Comparison of ENCODE assay signal across 33 cellular contexts in the genomic region with DNA sequence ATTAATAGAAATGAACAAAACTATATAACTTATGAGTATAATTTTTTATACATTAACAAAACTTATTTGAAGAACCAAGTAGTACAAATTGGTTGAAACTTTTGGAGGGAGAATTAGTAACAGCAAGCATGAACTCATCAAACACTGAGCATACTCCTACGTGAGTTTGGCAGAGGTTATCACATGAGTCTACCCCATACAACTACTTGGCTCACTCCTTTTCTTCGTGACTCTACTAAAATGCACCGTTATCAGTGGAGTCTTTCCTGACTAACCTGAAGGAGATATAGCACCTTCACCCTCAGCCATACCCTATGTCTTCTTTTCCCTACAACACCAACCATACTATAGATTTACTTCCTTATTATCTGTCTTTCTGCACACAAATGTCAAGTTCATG.
"Had no signal": no experiment of that assay in that cellular context is flagged by ENCODE, and none has a peak within 500 bp of the region (broad histone marks: within the 10 kb centered on the region; RNA-seq: fewer than 3 reads in every experiment).

No MANE protein-coding gene starts in this region.

- H3K4me1 Mint-ChIP-seq: activated CD4-positive, alpha-beta T cell treated with anti-CD3 and anti-CD28 coated beads, Interleukin-2, amount 10 ng/mL, durations not matched to agents 24 days and 14 days; activated naive CD8-positive, alpha-beta T cell treated with anti-CD3 and anti-CD28 coated beads for 36 hours; central memory CD8-positive, alpha-beta T cell had no signal

- H3K27me3 ChIP-seq: cardiac muscle cell, colonic mucosa, Peyer's patch had no signal

- H3K27ac ChIP-seq: cardiac muscle cell, colonic mucosa, Peyer's patch, WERI-Rb-1 had no signal

- H3K27me3 Mint-ChIP-seq: activated CD4-positive, alpha-beta T cell treated with anti-CD3 and anti-CD28 coated beads, Interleukin-2, amount 10 ng/mL, durations not matched to agents 24 days and 14 days; activated CD8-positive, alpha-beta T cell treated with anti-CD3 and anti-CD28 coated beads for 36 hours; activated naive CD8-positive, alpha-beta T cell treated with anti-CD3 and anti-CD28 coated beads for 36 hours; activated T-helper 17 cell treated with anti-CD3 and anti-CD28 coated beads, Interleukin-2, amount 50 U/mL, for 72 hours; central memory CD8-positive, alpha-beta T cell had no signal

- H3K36me3 ChIP-seq: cardiac muscle cell, colonic mucosa, Peyer's patch, WERI-Rb-1 had no signal

- H3K4me3 ChIP-seq: cardiac muscle cell, colonic mucosa, Peyer's patch had no signal

- H3K36me3 Mint-ChIP-seq: activated naive CD8-positive, alpha-beta T cell treated with anti-CD3 and anti-CD28 coated beads for 36 hours had no signal

- H3K4me3 Mint-ChIP-seq: activated CD4-positive, alpha-beta T cell treated with anti-CD3 and anti-CD28 coated beads, Interleukin-2, amount 10 ng/mL, durations not matched to agents 24 days and 14 days; activated CD8-positive, alpha-beta T cell treated with anti-CD3 and anti-CD28 coated beads for 36 hours; activated naive CD8-positive, alpha-beta T cell treated with anti-CD3 and anti-CD28 coated beads for 36 hours; activated T-cell treated with anti-CD3 and anti-CD28 coated beads, Interleukin-2, amount 50 U/mL, for 72 hours; activated T-helper 17 cell treated with anti-CD3 and anti-CD28 coated beads, Interleukin-2, amount 50 U/mL, for 72 hours; central memory CD8-positive, alpha-beta T cell had no signal

- ATAC-seq: activated CD8-positive, alpha-beta T cell treated with anti-CD3 and anti-CD28 coated beads for 36 hours; activated T-cell treated with anti-CD3 and anti-CD28 coated beads, Interleukin-2, amount 50 U/mL, for 72 hours; activated T-helper 17 cell treated with anti-CD3 and anti-CD28 coated beads, Interleukin-2, amount 50 U/mL, for 72 hours; PC-3 had no signal

- H3K9me3 ChIP-seq: colonic mucosa, Peyer's patch had no signal

- H3K27ac Mint-ChIP-seq: activated CD4-positive, alpha-beta T cell treated with anti-CD3 and anti-CD28 coated beads, Interleukin-2, amount 10 ng/mL, durations not matched to agents 24 days and 14 days; activated CD8-positive, alpha-beta T cell treated with anti-CD3 and anti-CD28 coated beads for 36 hours; activated naive CD8-positive, alpha-beta T cell treated with anti-CD3 and anti-CD28 coated beads for 36 hours; activated T-cell treated with anti-CD3 and anti-CD28 coated beads, Interleukin-2, amount 50 U/mL, for 72 hours; activated T-helper 17 cell treated with anti-CD3 and anti-CD28 coated beads, Interleukin-2, amount 50 U/mL, for 72 hours had no signal

- DNase-seq: activated CD4-positive, alpha-beta T cell treated with anti-CD3 and anti-CD28 coated beads, Interleukin-2, amount 10 ng/mL, durations not matched to agents 24 days and 14 days; activated CD4-positive, alpha-beta T cell treated with anti-CD3 and anti-CD28 coated beads, Interleukin-2, amount 50 U/mL, for 4 hours; activated CD8-positive, alpha-beta T cell treated with anti-CD3 and anti-CD28 coated beads for 36 hours; activated effector memory CD4-positive, alpha-beta T cell treated with anti-CD3 and anti-CD28 coated beads, Interleukin-2, amount 50 U/mL, for 16 hours; activated naive CD4-positive, alpha-beta T cell; activated naive CD4-positive, alpha-beta T cell treated with anti-CD3 and anti-CD28 coated beads, Interleukin-2, amount 50 U/mL, for 16 hours; activated naive CD8-positive, alpha-beta T cell treated with anti-CD3 and anti-CD28 coated beads for 36 hours; activated T-cell treated with anti-CD3 and anti-CD28 coated beads, Interleukin-2, amount 50 U/mL, for 1 hour; activated T-cell treated with anti-CD3 and anti-CD28 coated beads, Interleukin-2, amount 50 U/mL, for 72 hours; amniotic stem cell; aorta; colonic mucosa; NCI-H1092 treated with DMSO at 0.1 percent for 48 hours; NCI-H187; NCI-H2081; NCI-H2171 treated with DMSO at 0.1 percent for 48 hours; NCI-H2227 treated with DMSO at 0.1 percent for 48 hours; NCI-H446 treated with DMSO at 0.1 percent for 48 hours; NCI-H524; NCI-H69; NK-92 treated with Interleukin-12 subunit alpha and Interleukin-12 subunit beta, amount 100 ng/mL, for 24 hours; Peyer's patch; RPMI8226; SHP77 treated with DMSO at 0.1 percent for 48 hours; SW 1271; T-helper 1 cell; T-helper 2 cell; T-helper 9 cell; WERI-Rb-1 had no signal

- H3K4me1 ChIP-seq: colonic mucosa, Peyer's patch had no signal
